ENCODE assay signal across 1 cellular context in the genomic region with DNA sequence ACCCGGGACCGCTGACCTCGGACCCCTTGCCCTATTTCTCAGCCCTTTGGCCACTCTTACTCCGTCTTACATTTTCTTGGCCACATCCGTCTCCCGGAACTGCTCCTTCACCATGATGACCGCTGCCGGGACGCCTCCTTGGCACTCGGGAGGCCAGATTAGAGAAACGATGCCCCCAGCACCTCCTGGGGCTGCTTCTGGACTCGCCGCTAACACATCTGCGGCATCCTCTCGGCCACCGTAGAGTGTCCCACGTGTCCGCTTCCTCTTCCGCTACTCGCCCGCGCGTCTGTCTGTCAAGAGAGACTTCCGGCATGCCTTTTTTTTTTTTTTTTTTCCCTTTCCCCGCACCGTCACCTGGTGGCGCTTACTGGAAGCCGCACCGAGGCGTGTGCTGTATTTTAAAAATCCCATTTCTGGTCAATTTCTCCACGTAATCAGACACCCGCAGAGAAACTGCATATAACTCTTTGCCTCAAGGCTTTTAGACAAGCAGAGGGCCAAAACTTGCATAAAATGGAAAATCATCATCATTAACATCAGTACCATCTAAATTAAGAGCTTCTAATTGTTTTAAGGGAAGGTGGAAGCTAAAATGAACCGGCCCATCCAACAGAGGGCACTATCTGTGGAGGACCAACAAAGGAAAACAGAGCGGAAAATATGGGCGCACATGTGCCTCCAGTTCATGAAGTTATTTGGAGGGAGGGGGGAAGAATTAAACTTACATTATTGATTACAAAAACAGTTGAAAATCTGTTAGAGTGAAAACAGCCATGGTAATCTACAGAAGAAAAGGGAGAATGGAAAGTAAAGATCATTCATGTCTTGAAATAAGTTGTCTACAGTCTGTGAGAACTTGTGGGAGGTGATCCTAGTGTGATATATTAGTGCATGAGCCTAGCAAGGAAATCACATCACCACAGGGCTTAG.
TF ChIP-seq lines count a peak whose summit lies in the region.

Gene POLR3A (minus strand): TSS at position 222 of the 933 bp plus-strand sequence. CDS start 108 bp downstream, at position 114.

TF ChIP-seq in HepG2, 621 proteins besides CTCF, POLR2A, EP300 and RAD21 (continued from another document and continues in another):
- TF ChIP-seq CREBL2 (CRISPR knock-in tag; IDR thresholded peaks at IDR 0.05; ENCODE audit: borderline replicate concordance) (no peak), NCOA5 (CRISPR knock-in tag; IDR thresholded peaks at IDR 0.05) (no peak), ZNF563 (CRISPR knock-in tag; IDR thresholded peaks at IDR 0.05) (no peak), ATRX (CRISPR knock-in tag; IDR thresholded peaks at IDR 0.05; ENCODE audit: borderline replicate concordance) (no peak), ZNF83 (CRISPR knock-in tag; IDR thresholded peaks at IDR 0.05; ENCODE audit: borderline replicate concordance) (no peak), RBFOX2 (IDR thresholded peaks at IDR 0.05; ENCODE audit: low read depth, low read length) (0 out of 2 replicates have a peak, but pooled peaks have one; percentile 31), AHR (CRISPR knock-in tag; IDR thresholded peaks at IDR 0.05) (no peak; the same call in 1 of the 2 replicates), HNRNPH1 (optimal IDR thresholded peaks at IDR 0.05; ENCODE audit: low read depth, low read length) (no peak), ZNF446 (CRISPR knock-in tag; IDR thresholded peaks at IDR 0.05) (no peak), RFX5 (IDR thresholded peaks at IDR 0.05; ENCODE audit: low read depth, low read length) (0 out of 2 replicates have a peak, but pooled peaks have one; percentile 27), ZFX (CRISPR knock-in tag; IDR thresholded peaks at IDR 0.05; ENCODE audit: low read depth) (peak; percentile 67; the same call in 1 of the 2 replicates), MED8 (CRISPR knock-in tag; IDR thresholded peaks at IDR 0.05; ENCODE audit: insufficient replicate concordance) (no peak), HHEX (CRISPR knock-in tag; IDR thresholded peaks at IDR 0.05) (no peak), ELF3 (CRISPR knock-in tag; IDR thresholded peaks at IDR 0.05) (peak; percentile 38; the same call in 1 of the 2 replicates), ZNF703 (CRISPR knock-in tag; IDR thresholded peaks at IDR 0.05; ENCODE audit: borderline replicate concordance) (no peak), SIX1 (CRISPR knock-in tag; IDR thresholded peaks at IDR 0.05; ENCODE audit: borderline replicate concordance) (peak; percentile 34; the same call in 1 of the 2 replicates), RXRA (CRISPR knock-in tag; IDR thresholded peaks at IDR 0.05) (peak; percentile 42; the same call in 1 of the 2 replicates), JUN (CRISPR knock-in tag; IDR thresholded peaks at IDR 0.05) (no peak), CENPBD1 (CRISPR knock-in tag; IDR thresholded peaks at IDR 0.05; ENCODE audit: borderline replicate concordance, low read depth) (no peak), ZNF891 (CRISPR knock-in tag; IDR thresholded peaks at IDR 0.05) (peak; percentile 72; the same call in 1 of the 2 replicates), KMT2A (CRISPR knock-in tag; IDR thresholded peaks at IDR 0.05) (no peak), KDM6A (CRISPR knock-in tag; IDR thresholded peaks at IDR 0.05; ENCODE audit: low read depth) (no peak), FOXO1 (CRISPR knock-in tag; IDR thresholded peaks at IDR 0.05) (no peak), ZNF7 (CRISPR knock-in tag; IDR thresholded peaks at IDR 0.05) (no peak), POLR2G (IDR thresholded peaks at IDR 0.05; ENCODE audit: low read depth, low read length) (peak; percentile 92), MAFF (IDR thresholded peaks at IDR 0.05; ENCODE audit: low read depth, low read length) (no peak), MAZ (IDR thresholded peaks at IDR 0.05; ENCODE audit: borderline replicate concordance, low read depth, low read length) (0 out of 2 replicates have a peak, but pooled peaks have one; percentile 9), MAZ (CRISPR knock-in tag; IDR thresholded peaks at IDR 0.05; ENCODE audit: low read depth) (no peak; the same call in none of the 2 replicates), HOXA5 (CRISPR knock-in tag; IDR thresholded peaks at IDR 0.05) (peak; percentile 75), SALL1 (CRISPR knock-in tag; IDR thresholded peaks at IDR 0.05) (peak; percentile 72), MYPOP (CRISPR knock-in tag; IDR thresholded peaks at IDR 0.05) (no peak), IRX3 (CRISPR knock-in tag; IDR thresholded peaks at IDR 0.05; ENCODE audit: borderline replicate concordance, low read depth) (no peak), ZNF614 (CRISPR knock-in tag; IDR thresholded peaks at IDR 0.05; ENCODE audit: borderline replicate concordance) (no peak), ZNF652 (CRISPR knock-in tag; IDR thresholded peaks at IDR 0.05; ENCODE audit: borderline replicate concordance, low read depth) (no peak), CBX5 (CRISPR knock-in tag; IDR thresholded peaks at IDR 0.05; ENCODE audit: borderline replicate concordance) (no peak)
- TF ChIP-seq, protein P1, sequence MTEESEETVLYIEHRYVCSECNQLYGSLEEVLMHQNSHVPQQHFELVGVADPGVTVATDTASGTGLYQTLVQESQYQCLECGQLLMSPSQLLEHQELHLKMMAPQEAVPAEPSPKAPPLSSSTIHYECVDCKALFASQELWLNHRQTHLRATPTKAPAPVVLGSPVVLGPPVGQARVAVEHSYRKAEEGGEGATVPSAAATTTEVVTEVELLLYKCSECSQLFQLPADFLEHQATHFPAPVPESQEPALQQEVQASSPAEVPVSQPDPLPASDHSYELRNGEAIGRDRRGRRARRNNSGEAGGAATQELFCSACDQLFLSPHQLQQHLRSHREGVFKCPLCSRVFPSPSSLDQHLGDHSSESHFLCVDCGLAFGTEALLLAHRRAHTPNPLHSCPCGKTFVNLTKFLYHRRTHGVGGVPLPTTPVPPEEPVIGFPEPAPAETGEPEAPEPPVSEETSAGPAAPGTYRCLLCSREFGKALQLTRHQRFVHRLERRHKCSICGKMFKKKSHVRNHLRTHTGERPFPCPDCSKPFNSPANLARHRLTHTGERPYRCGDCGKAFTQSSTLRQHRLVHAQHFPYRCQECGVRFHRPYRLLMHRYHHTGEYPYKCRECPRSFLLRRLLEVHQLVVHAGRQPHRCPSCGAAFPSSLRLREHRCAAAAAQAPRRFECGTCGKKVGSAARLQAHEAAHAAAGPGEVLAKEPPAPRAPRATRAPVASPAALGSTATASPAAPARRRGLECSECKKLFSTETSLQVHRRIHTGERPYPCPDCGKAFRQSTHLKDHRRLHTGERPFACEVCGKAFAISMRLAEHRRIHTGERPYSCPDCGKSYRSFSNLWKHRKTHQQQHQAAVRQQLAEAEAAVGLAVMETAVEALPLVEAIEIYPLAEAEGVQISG (CRISPR knock-in tag; IDR thresholded peaks at IDR 0.05): peak; percentile 98
- TF ChIP-seq, protein P2, sequence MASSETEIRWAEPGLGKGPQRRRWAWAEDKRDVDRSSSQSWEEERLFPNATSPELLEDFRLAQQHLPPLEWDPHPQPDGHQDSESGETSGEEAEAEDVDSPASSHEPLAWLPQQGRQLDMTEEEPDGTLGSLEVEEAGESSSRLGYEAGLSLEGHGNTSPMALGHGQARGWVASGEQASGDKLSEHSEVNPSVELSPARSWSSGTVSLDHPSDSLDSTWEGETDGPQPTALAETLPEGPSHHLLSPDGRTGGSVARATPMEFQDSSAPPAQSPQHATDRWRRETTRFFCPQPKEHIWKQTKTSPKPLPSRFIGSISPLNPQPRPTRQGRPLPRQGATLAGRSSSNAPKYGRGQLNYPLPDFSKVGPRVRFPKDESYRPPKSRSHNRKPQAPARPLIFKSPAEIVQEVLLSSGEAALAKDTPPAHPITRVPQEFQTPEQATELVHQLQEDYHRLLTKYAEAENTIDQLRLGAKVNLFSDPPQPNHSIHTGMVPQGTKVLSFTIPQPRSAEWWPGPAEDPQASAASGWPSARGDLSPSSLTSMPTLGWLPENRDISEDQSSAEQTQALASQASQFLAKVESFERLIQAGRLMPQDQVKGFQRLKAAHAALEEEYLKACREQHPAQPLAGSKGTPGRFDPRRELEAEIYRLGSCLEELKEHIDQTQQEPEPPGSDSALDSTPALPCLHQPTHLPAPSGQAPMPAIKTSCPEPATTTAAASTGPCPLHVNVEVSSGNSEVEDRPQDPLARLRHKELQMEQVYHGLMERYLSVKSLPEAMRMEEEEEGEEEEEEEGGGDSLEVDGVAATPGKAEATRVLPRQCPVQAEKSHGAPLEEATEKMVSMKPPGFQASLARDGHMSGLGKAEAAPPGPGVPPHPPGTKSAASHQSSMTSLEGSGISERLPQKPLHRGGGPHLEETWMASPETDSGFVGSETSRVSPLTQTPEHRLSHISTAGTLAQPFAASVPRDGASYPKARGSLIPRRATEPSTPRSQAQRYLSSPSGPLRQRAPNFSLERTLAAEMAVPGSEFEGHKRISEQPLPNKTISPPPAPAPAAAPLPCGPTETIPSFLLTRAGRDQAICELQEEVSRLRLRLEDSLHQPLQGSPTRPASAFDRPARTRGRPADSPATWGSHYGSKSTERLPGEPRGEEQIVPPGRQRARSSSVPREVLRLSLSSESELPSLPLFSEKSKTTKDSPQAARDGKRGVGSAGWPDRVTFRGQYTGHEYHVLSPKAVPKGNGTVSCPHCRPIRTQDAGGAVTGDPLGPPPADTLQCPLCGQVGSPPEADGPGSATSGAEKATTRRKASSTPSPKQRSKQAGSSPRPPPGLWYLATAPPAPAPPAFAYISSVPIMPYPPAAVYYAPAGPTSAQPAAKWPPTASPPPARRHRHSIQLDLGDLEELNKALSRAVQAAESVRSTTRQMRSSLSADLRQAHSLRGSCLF (CRISPR knock-in tag; IDR thresholded peaks at IDR 0.05; ENCODE audit: borderline replicate concordance): 0 out of 2 replicates have a peak, but pooled peaks have one; percentile 57
- TF ChIP-seq, protein P3, sequence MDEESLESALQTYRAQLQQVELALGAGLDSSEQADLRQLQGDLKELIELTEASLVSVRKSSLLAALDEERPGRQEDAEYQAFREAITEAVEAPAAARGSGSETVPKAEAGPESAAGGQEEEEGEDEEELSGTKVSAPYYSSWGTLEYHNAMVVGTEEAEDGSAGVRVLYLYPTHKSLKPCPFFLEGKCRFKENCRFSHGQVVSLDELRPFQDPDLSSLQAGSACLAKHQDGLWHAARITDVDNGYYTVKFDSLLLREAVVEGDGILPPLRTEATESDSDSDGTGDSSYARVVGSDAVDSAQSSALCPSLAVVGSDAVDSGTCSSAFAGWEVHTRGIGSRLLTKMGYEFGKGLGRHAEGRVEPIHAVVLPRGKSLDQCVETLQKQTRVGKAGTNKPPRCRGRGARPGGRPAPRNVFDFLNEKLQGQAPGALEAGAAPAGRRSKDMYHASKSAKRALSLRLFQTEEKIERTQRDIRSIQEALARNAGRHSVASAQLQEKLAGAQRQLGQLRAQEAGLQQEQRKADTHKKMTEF (CRISPR knock-in tag; IDR thresholded peaks at IDR 0.05): peak; percentile 87
- TF ChIP-seq, protein P4, sequence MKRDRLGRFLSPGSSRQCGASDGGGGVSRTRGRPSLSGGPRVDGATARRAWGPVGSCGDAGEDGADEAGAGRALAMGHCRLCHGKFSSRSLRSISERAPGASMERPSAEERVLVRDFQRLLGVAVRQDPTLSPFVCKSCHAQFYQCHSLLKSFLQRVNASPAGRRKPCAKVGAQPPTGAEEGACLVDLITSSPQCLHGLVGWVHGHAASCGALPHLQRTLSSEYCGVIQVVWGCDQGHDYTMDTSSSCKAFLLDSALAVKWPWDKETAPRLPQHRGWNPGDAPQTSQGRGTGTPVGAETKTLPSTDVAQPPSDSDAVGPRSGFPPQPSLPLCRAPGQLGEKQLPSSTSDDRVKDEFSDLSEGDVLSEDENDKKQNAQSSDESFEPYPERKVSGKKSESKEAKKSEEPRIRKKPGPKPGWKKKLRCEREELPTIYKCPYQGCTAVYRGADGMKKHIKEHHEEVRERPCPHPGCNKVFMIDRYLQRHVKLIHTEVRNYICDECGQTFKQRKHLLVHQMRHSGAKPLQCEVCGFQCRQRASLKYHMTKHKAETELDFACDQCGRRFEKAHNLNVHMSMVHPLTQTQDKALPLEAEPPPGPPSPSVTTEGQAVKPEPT (CRISPR knock-in tag; IDR thresholded peaks at IDR 0.05; ENCODE audit: low read depth): no peak
- TF ChIP-seq, protein P5, sequence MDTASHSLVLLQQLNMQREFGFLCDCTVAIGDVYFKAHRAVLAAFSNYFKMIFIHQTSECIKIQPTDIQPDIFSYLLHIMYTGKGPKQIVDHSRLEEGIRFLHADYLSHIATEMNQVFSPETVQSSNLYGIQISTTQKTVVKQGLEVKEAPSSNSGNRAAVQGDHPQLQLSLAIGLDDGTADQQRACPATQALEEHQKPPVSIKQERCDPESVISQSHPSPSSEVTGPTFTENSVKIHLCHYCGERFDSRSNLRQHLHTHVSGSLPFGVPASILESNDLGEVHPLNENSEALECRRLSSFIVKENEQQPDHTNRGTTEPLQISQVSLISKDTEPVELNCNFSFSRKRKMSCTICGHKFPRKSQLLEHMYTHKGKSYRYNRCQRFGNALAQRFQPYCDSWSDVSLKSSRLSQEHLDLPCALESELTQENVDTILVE (CRISPR knock-in tag; IDR thresholded peaks at IDR 0.05): peak; percentile 83
- TF ChIP-seq, protein P6, sequence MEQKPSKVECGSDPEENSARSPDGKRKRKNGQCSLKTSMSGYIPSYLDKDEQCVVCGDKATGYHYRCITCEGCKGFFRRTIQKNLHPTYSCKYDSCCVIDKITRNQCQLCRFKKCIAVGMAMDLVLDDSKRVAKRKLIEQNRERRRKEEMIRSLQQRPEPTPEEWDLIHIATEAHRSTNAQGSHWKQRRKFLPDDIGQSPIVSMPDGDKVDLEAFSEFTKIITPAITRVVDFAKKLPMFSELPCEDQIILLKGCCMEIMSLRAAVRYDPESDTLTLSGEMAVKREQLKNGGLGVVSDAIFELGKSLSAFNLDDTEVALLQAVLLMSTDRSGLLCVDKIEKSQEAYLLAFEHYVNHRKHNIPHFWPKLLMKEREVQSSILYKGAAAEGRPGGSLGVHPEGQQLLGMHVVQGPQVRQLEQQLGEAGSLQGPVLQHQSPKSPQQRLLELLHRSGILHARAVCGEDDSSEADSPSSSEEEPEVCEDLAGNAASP (CRISPR knock-in tag; IDR thresholded peaks at IDR 0.05; ENCODE audit: borderline replicate concordance): no peak
